ENCODE assay signal across 13 cellular contexts in genomic region chr17:67375761-67376160, GRCh38. TPM values are rescaled to one million over a fixed set of nuclear protein-coding genes. Genes with fewer than 3 reads are reported as not detected.
DNase-seq lines count a peak whose midpoint lies in the region; ATAC-seq, FAIRE-seq and TF ChIP-seq lines count a peak whose summit lies in the region.
"Had no signal": no experiment of that assay in that cellular context is flagged by ENCODE, and none has a peak within 500 bp of the region (broad histone marks: within the 10 kb centered on the region; RNA-seq: fewer than 3 reads in every experiment).

No MANE protein-coding gene starts in this region.

- intact Hi-C loops in HepG2 (cut with micrococcal nuclease; ENCODE audit: unreplicated experiment), result loop anchor here (5.0 kb wide), 1 partner anchor 257 kb away; no protein-coding TSS in a partner anchor

- peaks cover 38% of the 10 kb centered on the region for H3F3A ChIP-seq in neural progenitor cell (ENCODE audit: low read depth)

- H3K36me3 ChIP-seq in HUES64 (ENCODE audit: insufficient read depth, low read length) (peaks cover 5% of the 10 kb centered on the region; the same call in 1 of the 2 replicates), neural progenitor cell (no peaks in the 10 kb centered on the region), HepG2 (replicated peaks in 1 of 2; ENCODE audit: control insufficient read depth in 1 of 2, insufficient read depth in 2 of 2, low read length in 2 of 2) (no peaks in the 10 kb centered on the region)

- TF ChIP-seq RAD21 in HepG2 (CRISPR knock-in tag; IDR thresholded peaks at IDR 0.05), result no peak

- no peak overlapping the region for H2AFZ ChIP-seq in neural progenitor cell (replicated peaks)
- H2AFZ ChIP-seq in HepG2 (ENCODE audit: low read length), result no peak overlapping the region

- H3K4me1 Mint-ChIP-seq in activated T-cell treated with anti-CD3 and anti-CD28 coated beads, Interleukin-2, amount 50 U/mL, for 4 hours (ENCODE audit: low read depth), result peaks cover 33% of the 10 kb centered on the region
- H3K4me1 Mint-ChIP-seq in brain (peaks cover 42% of the 10 kb centered on the region), neural progenitor cell (peaks cover 26% of the 10 kb centered on the region)

- no peaks in the 10 kb centered on the region for H3K36me3 Mint-ChIP-seq in activated T-cell treated with anti-CD3 and anti-CD28 coated beads, Interleukin-2, amount 50 U/mL, for 4 hours (ENCODE audit: insufficient read depth)
- peaks cover 10% of the 10 kb centered on the region for H3K36me3 Mint-ChIP-seq in brain
- peaks cover 9% of the 10 kb centered on the region for H3K36me3 Mint-ChIP-seq in neural progenitor cell

- H3K4me2 ChIP-seq in neural progenitor cell, result peak overlapping the region; percentile 95
- H3K4me2 ChIP-seq in HepG2 (ENCODE audit: low read depth, low read length), result no peak overlapping the region

- no peaks in the 10 kb centered on the region for H3K9me3 Mint-ChIP-seq in activated T-cell treated with anti-CD3 and anti-CD28 coated beads, Interleukin-2, amount 50 U/mL, for 4 hours
- peaks cover 0 to 6% (median 0%) of the 10 kb centered on the region in 5 experiments for H3K9me3 Mint-ChIP-seq in brain
- no peaks in the 10 kb centered on the region for H3K9me3 Mint-ChIP-seq in neural progenitor cell

- H4K20me1 ChIP-seq in neural progenitor cell (ENCODE audit: low read depth), result no peaks in the 10 kb centered on the region
- no peaks in the 10 kb centered on the region for H4K20me1 ChIP-seq in HepG2 (ENCODE audit: insufficient read depth, low read length)

- H3K27ac Mint-ChIP-seq in brain, result peak overlapping the region; percentile 51 to 97 (median 92)
- no peak overlapping the region for H3K27ac Mint-ChIP-seq in neural progenitor cell

- no peak for ATAC-seq in activated T-cell treated with anti-CD3 and anti-CD28 coated beads, Interleukin-2, amount 50 U/mL, for 4 hours
- no peak for ATAC-seq in HepG2
- ATAC-seq: T-helper 17 cell had no signal

- no peaks in the 10 kb centered on the region for H3K27me3 Mint-ChIP-seq in activated T-cell treated with anti-CD3 and anti-CD28 coated beads, Interleukin-2, amount 50 U/mL, for 4 hours (ENCODE audit: low read depth)
- H3K27me3 Mint-ChIP-seq in brain (peaks cover 13% of the 10 kb centered on the region), neural progenitor cell (ENCODE audit: insufficient read depth, low read depth) (peaks cover 3% of the 10 kb centered on the region)
- H3K27me3 Mint-ChIP-seq: T-helper 17 cell had no signal

- WGBS in HUES64, result 86% methylated on average over 5 of the region's 6 CpGs
- 59% methylated on average over 6 of the region's 6 CpGs for WGBS in HepG2 (ENCODE audit: low lambda C conversion rate)

- BruUV-seq in HepG2 (replicated peaks; lab: Mats Ljungman, UMichigan), result no TSS peak

- POLR2A ChIA-PET in HepG2 (lab: Yijun Ruan, JAX), result interaction anchor here (0.6 kb wide), 1 partner anchor 101 kb away, joined by 4 read pairs; no protein-coding TSS in a partner anchor

- H3K4me3 Mint-ChIP-seq in activated T-cell treated with anti-CD3 and anti-CD28 coated beads, Interleukin-2, amount 50 U/mL, for 4 hours, result peak overlapping the region; percentile 80
- H3K4me3 Mint-ChIP-seq in brain, result peak overlapping the region; percentile 88 to 95 (median 92)
- H3K4me3 Mint-ChIP-seq in neural progenitor cell, result peak overlapping the region; percentile 92

- in situ Hi-C loops in HepG2 (cut with HindIII; ENCODE audit: extremely low pct_ligation_motif_present, low pct_unique_long_range_greater_than_20kb), result loop anchor here (5.0 to 10.0 kb wide), 3 partner anchors 92 to 317 kb away; no protein-coding TSS in a partner anchor

- H3K79me2 ChIP-seq in neural progenitor cell (ENCODE audit: low read depth) (peaks cover 6% of the 10 kb centered on the region), HepG2 (ENCODE audit: insufficient read depth, low read length) (no peaks in the 10 kb centered on the region)

- peak overlapping the region; percentile 80; the same call in 1 of the 2 replicates for H3K4me3 ChIP-seq in HUES64 (ENCODE audit: low read length)
- H3K4me3 ChIP-seq in neural progenitor cell, result no peak overlapping the region
- H3K4me3 ChIP-seq in HepG2 (replicated peaks in 1 of 3; ENCODE audit: insufficient read depth in 1 of 3, low read depth in 2 of 3, low read length in 3 of 3), result no peak overlapping the region

- H3K9me3 ChIP-seq in HUES64 (ENCODE audit: insufficient read depth, low read depth, low read length), result no peaks in the 10 kb centered on the region
- H3K9me3 ChIP-seq in neural progenitor cell (ENCODE audit: low read depth), result no peaks in the 10 kb centered on the region
- H3K9me3 ChIP-seq in HepG2 (ENCODE audit: low read length), result no peaks in the 10 kb centered on the region

- TF ChIP-seq EP300 in HepG2 (IDR thresholded peaks at IDR 0.05; ENCODE audit: low read depth in 2 of 2, low read length in 2 of 2) (no peak), HepG2 (CRISPR knock-in tag; IDR thresholded peaks at IDR 0.05; ENCODE audit: borderline replicate concordance) (no peak)

- FAIRE-seq in HepG2 (lab: Jason Lieb, UNC), result no peak
- no peak for FAIRE-seq in urothelium cell line (lab: Jason Lieb, UNC)
- FAIRE-seq: small intestine had no signal

- DNase-seq in activated T-cell treated with anti-CD3 and anti-CD28 coated beads, Interleukin-2, amount 50 U/mL, for 4 hours, result no peak
- DNase-seq in activated T-cell treated with anti-CD3 and anti-CD28 coated beads, Interleukin-2, amount 50 U/mL, for 48 hours, result no peak
- DNase-seq in neural progenitor cell (ENCODE audit: low spot score) (no peak), NCI-H2081 (lab: John Stamatoyannopoulos, UW) (no peak), HepG2 (ENCODE audit: low spot score) (no peak), urothelium cell line (ENCODE audit: low spot score) (no peak)
- DNase-seq: Karpas-422, PC-9, small intestine, T-helper 17 cell had no signal

- H3K9ac ChIP-seq in HUES64 (ENCODE audit: low read depth, low read length) (no peak overlapping the region), neural progenitor cell (no peak overlapping the region), HepG2 (ENCODE audit: insufficient read depth, low read depth, low read length) (no peak overlapping the region)

- CTCF ChIA-PET in HepG2 (lab: Yijun Ruan, JAX; ENCODE audit: low intra/inter-chr PET ratio, low total read pairs), result interaction anchor here (1.4 to 2.3 kb wide), 3 partner anchors 100 to 314 kb away, joined by 4 to 14 read pairs (median 13); no protein-coding TSS in a partner anchor

- H3K4me1 ChIP-seq in HUES64 (ENCODE audit: insufficient read depth, low read length), result peaks cover 13% of the 10 kb centered on the region; the same call in 1 of the 2 replicates
- H3K4me1 ChIP-seq in neural progenitor cell, result peaks cover 6% of the 10 kb centered on the region
- peaks cover 32% of the 10 kb centered on the region for H3K4me1 ChIP-seq in HepG2 (ENCODE audit: insufficient read depth, low read length)

- TF ChIP-seq POLR2A in HepG2 (IDR thresholded peaks at IDR 0.05; ENCODE audit: insufficient read depth in 1 of 2, low read depth in 2 of 2, low read length in 2 of 2), result no peak

- no peak for TF ChIP-seq CTCF in brain (conservative IDR thresholded peaks at IDR 0.05)
- no peak for TF ChIP-seq CTCF in neural progenitor cell (IDR thresholded peaks at IDR 0.05)
- TF ChIP-seq CTCF in HepG2 (CRISPR knock-in tag; IDR thresholded peaks at IDR 0.05), result no peak

- no peaks in the 10 kb centered on the region for H3K27me3 ChIP-seq in HUES64 (ENCODE audit: insufficient read depth, low read length)
- peaks cover 27% of the 10 kb centered on the region for H3K27me3 ChIP-seq in neural progenitor cell
- 0 out of 5 replicates have a peak, but pooled peaks cover 0 to 6% of the 10 kb centered on the region in 2 experiments for H3K27me3 ChIP-seq in HepG2 (ENCODE audit: control insufficient read depth in 1 of 2, insufficient read depth in 2 of 2, low read length in 2 of 2)

- H3K27ac ChIP-seq in HUES64 (ENCODE audit: low read depth, low read length), result no peak overlapping the region
- no peak overlapping the region for H3K27ac ChIP-seq in neural progenitor cell
- no peak overlapping the region for H3K27ac ChIP-seq in HepG2 (ENCODE audit: extremely low read length, insufficient read depth, low read length)
- H3K27ac ChIP-seq: HL-60, PC-9 had no signal

RNA-seq across cellular contexts. Expression of gene PITPNC1, which starts 1.3 kb away (rescaled TPM):
- 10 to 100 TPM; 14.3 to 28.0 (median 19.7) TPM for total RNA-seq in activated T-cell treated with anti-CD3 and anti-CD28 coated beads, Interleukin-2, amount 50 U/mL, for 4 hours
- polyA plus RNA-seq in HUES64 (2013, experiment 1 of 2), result 28.6 TPM
- polyA plus RNA-seq in HUES64 (2013, experiment 2 of 2), result 26.1 TPM
- polyA plus RNA-seq in brain (ENCODE audit: insufficient read depth, low read depth, low replicate concordance), result 34.7 TPM
- 8.1 and 10.4 TPM in 2 replicates for total RNA-seq in neural progenitor cell (ENCODE audit: low replicate concordance)
- total RNA-seq in HepG2 (2016; rRNA removed; fragmentation: Illumina TruSeq; extraction: Trizol), result 3.7 and 4.1 TPM in 2 replicates
- 2.6 and 3.8 TPM in 2 replicates for total RNA-seq in HepG2 (2016; cell fraction: cytosol; rRNA removed; fragmentation: Illumina TruSeq; extraction: Trizol; ENCODE audit: low read depth)
- 3.1 and 4.2 TPM in 2 replicates for total RNA-seq in HepG2 (2016; cell fraction: insoluble cytoplasmic fraction; rRNA removed; fragmentation: Illumina TruSeq; extraction: Trizol)
- 5.9 and 7.2 TPM in 2 replicates for total RNA-seq in HepG2 (2016; cell fraction: membrane; rRNA removed; fragmentation: Illumina TruSeq; extraction: Trizol)
- 3.4 and 3.9 TPM in 2 replicates for total RNA-seq in HepG2 (2016; cell fraction: nucleus; rRNA removed; fragmentation: Illumina TruSeq; extraction: Trizol)
- 3.8 and 5.7 TPM in 2 replicates for polyA plus RNA-seq in HepG2 (2011; rRNA removed)
- polyA plus RNA-seq in HepG2 (2011; cell fraction: cytosol; rRNA removed), result 3.4 and 4.7 TPM in 2 replicates
- 1.5 and 1.9 TPM in 2 replicates for polyA plus RNA-seq in HepG2 (2011; cell fraction: nucleus; rRNA removed)
- 4.6 and 6.5 TPM in 2 replicates for polyA plus RNA-seq in HepG2 (2012)
- 5.8 and 6.2 TPM in 2 replicates for polyA plus RNA-seq in HepG2 (2016; cell fraction: cytosol; fragmentation: Illumina TruSeq; extraction: Trizol; ENCODE audit: low read depth)
- polyA plus RNA-seq in HepG2 (2016; cell fraction: insoluble cytoplasmic fraction; fragmentation: Illumina TruSeq; extraction: Trizol; ENCODE audit: low read depth), result 4.8 and 6.5 TPM in 2 replicates
- 8.3 and 9.8 TPM in 2 replicates for polyA plus RNA-seq in HepG2 (2016; cell fraction: membrane; fragmentation: Illumina TruSeq; extraction: Trizol; ENCODE audit: low read depth)
- polyA plus RNA-seq in HepG2 (2016; cell fraction: nucleus; fragmentation: Illumina TruSeq; extraction: Trizol; ENCODE audit: insufficient read depth, low read depth), result 4.8 and 6.1 TPM in 2 replicates
- polyA minus RNA-seq in HepG2 (2011; rRNA and poly(A)+ RNA removed; ENCODE audit: low replicate concordance), result 2.4 and 9.2 TPM in 2 replicates
- 3.4 and 3.7 TPM in 2 replicates for polyA minus RNA-seq in HepG2 (2011; cell fraction: cytosol; rRNA and poly(A)+ RNA removed)
- 5.8 and 7.1 TPM in 2 replicates for polyA minus RNA-seq in HepG2 (2011; cell fraction: nucleus; rRNA and poly(A)+ RNA removed)

RNA-seq across cellular contexts. Expression of gene PSMD12, which starts 9.4 kb away (rescaled TPM):
- total RNA-seq in activated T-cell treated with anti-CD3 and anti-CD28 coated beads, Interleukin-2, amount 50 U/mL, for 4 hours, result 100 to 1,000 TPM; 127 to 142 (median 139) TPM
- 71.3 TPM for polyA plus RNA-seq in HUES64 (2013, experiment 1 of 2)
- 62.6 TPM for polyA plus RNA-seq in HUES64 (2013, experiment 2 of 2)
- polyA plus RNA-seq in brain (ENCODE audit: insufficient read depth, low read depth, low replicate concordance) (26.2 TPM), HepG2 (2011; rRNA removed) (25.3 and 27.4 TPM in 2 replicates)
- total RNA-seq in neural progenitor cell (ENCODE audit: low replicate concordance) (26.7 and 39.7 TPM in 2 replicates), HepG2 (2016; rRNA removed; fragmentation: Illumina TruSeq; extraction: Trizol) (71.7 and 115 TPM in 2 replicates)
- 7.4 and 12.1 TPM in 2 replicates for total RNA-seq in HepG2 (2016; cell fraction: cytosol; rRNA removed; fragmentation: Illumina TruSeq; extraction: Trizol; ENCODE audit: low read depth)
- 75.7 and 110 TPM in 2 replicates for total RNA-seq in HepG2 (2016; cell fraction: insoluble cytoplasmic fraction; rRNA removed; fragmentation: Illumina TruSeq; extraction: Trizol)
- total RNA-seq in HepG2 (2016; cell fraction: membrane; rRNA removed; fragmentation: Illumina TruSeq; extraction: Trizol), result 18.1 and 21.0 TPM in 2 replicates
- 55.8 and 57.0 TPM in 2 replicates for total RNA-seq in HepG2 (2016; cell fraction: nucleus; rRNA removed; fragmentation: Illumina TruSeq; extraction: Trizol)
- polyA plus RNA-seq in HepG2 (2011; cell fraction: cytosol; rRNA removed), result 15.9 and 21.9 TPM in 2 replicates
- 13.2 and 13.6 TPM in 2 replicates for polyA plus RNA-seq in HepG2 (2011; cell fraction: nucleus; rRNA removed)
- 54.8 and 61.8 TPM in 2 replicates for polyA plus RNA-seq in HepG2 (2012)
- polyA plus RNA-seq in HepG2 (2016; cell fraction: cytosol; fragmentation: Illumina TruSeq; extraction: Trizol; ENCODE audit: low read depth), result 10.3 and 10.9 TPM in 2 replicates
- 145 and 154 TPM in 2 replicates for polyA plus RNA-seq in HepG2 (2016; cell fraction: insoluble cytoplasmic fraction; fragmentation: Illumina TruSeq; extraction: Trizol; ENCODE audit: low read depth)
- polyA plus RNA-seq in HepG2 (2016; cell fraction: membrane; fragmentation: Illumina TruSeq; extraction: Trizol; ENCODE audit: low read depth), result 14.8 and 15.6 TPM in 2 replicates
- 77.3 and 80.9 TPM in 2 replicates for polyA plus RNA-seq in HepG2 (2016; cell fraction: nucleus; fragmentation: Illumina TruSeq; extraction: Trizol; ENCODE audit: insufficient read depth, low read depth)
- polyA minus RNA-seq in HepG2 (2011; rRNA and poly(A)+ RNA removed; ENCODE audit: low replicate concordance), result 7.5 and 11.6 TPM in 2 replicates
- 26.6 and 26.8 TPM in 2 replicates for polyA minus RNA-seq in HepG2 (2011; cell fraction: cytosol; rRNA and poly(A)+ RNA removed)
- 50.7 and 56.8 TPM in 2 replicates for polyA minus RNA-seq in HepG2 (2011; cell fraction: nucleus; rRNA and poly(A)+ RNA removed)
